Comparison of ENCODE assay signal across 11 cellular contexts in the genomic region with DNA sequence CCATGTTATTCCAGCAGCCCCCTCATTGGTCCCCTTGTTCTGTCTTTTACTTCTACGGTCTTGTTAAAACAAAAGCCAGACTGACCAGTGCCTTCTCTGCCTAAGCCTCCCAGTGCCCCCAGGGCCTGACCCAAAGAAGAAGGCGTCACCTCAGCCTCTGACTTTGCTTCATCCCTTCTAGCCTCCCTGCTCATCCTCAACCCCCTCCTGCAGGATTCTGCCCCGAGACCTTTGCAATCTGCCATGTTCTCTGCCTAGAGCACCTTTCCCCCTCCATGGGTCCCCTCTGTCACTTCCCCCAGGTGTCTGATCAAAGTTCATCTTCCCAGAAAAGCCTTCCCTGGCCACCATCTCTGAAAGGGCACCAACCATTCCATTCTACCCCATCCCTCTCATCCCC.
"Had no signal": no experiment of that assay in that cellular context is flagged by ENCODE, and none has a peak within 500 bp of the region (broad histone marks: within the 10 kb centered on the region; RNA-seq: fewer than 3 reads in every experiment).

No MANE protein-coding gene starts in this region.

- FAIRE-seq: H1, H54 had no signal

- H3K9ac ChIP-seq: GM23248 had no signal

- H3K4me3 Mint-ChIP-seq: GM23338, H9, HFFc6 had no signal

- H3K27ac Mint-ChIP-seq: GM23338, H9, HFFc6 had no signal

- H3K36me3 ChIP-seq: HAP-1 had no signal

- H3K27ac ChIP-seq: GM23248 had no signal

- H3K4me2 ChIP-seq: GM23338 had no signal

- H3K9me3 Mint-ChIP-seq: GM23338, H9, HFFc6 had no signal

- ATAC-seq: GM23338, HCT116 had no signal

- H2AFZ ChIP-seq: GM23248, GM23338 had no signal

- H3K4me3 ChIP-seq: GM23248, GM23338, HAP-1 had no signal

- H3K9me3 ChIP-seq: HAP-1 had no signal

- DNase-seq: GM23248, GOT3, H7, H9, HCEC 1CT, HFFc6 had no signal

- H3K4me1 Mint-ChIP-seq: GM23338 had no signal

- H3K4me1 ChIP-seq: HAP-1 had no signal
